Comparison of ENCODE assay signal across 16 cellular contexts in the genomic region with DNA sequence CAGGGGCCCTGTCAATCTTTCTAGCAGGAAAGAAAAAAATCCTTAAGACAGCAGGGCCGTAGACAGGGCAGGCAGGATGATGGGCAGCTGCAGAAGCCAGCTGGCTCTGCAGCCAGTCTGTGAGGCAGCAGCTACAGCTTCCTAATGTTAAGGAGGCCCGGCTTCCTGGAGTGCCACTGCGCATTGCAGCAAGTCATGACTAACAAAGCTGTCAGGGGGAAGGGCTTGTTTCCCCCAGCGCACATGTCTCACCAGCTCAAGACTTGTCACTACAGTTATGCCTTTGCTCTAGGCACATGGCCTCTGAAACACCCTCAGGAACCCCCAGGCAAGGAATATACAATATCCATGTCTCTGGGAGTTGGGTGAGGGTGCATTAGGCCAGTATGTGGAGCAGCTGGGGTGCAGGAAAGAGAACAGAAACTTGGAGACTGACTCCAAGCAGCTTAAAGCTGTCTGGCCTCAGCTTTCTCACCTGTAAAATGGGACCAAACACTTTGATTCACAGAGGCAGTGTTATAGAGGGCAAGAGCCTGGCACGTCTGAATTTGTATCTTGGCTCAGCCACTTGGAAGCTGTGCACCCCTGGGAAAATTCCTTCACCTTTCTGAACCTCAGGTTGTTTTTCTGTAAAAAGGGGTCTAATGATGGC.
DNase-seq lines count a peak whose midpoint lies in the region; TF ChIP-seq lines count a peak whose summit lies in the region.
"Had no signal": no experiment of that assay in that cellular context is flagged by ENCODE, and none has a peak within 500 bp of the region (broad histone marks: within the 10 kb centered on the region; RNA-seq: fewer than 3 reads in every experiment).

No MANE protein-coding gene starts in this region.

- H3K9ac ChIP-seq in NT2/D1 (ENCODE audit: insufficient read length, low read depth): no peak overlapping the region
- H3K9ac ChIP-seq: BLaER1 had no signal

- H3K27me3 ChIP-seq in NT2/D1 (ENCODE audit: insufficient read depth, insufficient read length): no peaks in the 10 kb centered on the region
- H3K27me3 ChIP-seq: BLaER1 had no signal

- H3K9me3 ChIP-seq in NT2/D1 (ENCODE audit: insufficient read depth, low read length): no peaks in the 10 kb centered on the region; the same call in 1 of the 2 replicates
- H3K9me3 ChIP-seq: BLaER1 had no signal

- no peak overlapping the region for H3K27ac Mint-ChIP-seq in nephron progenitor cell
- H3K27ac Mint-ChIP-seq: memory B cell; progenitor cell of endocrine pancreas; stimulated activated naive CD8-positive, alpha-beta T cell treated with anti-CD3 and anti-CD28 coated beads, Interleukin-15, Interleukin-2, amounts not matched to agents 100 ng/mL and 50 ng/mL, for 24 hours had no signal

- peak; percentile 64 for DNase-seq in ELF-1 (ENCODE audit: low read depth, low spot score)
- DNase-seq in NT2/D1 (ENCODE audit: low read depth, low spot score): peak; percentile 81
- DNase-seq in epithelial cell of esophagus (ENCODE audit: low read depth): peak; percentile 29
- peak; percentile 6 for DNase-seq in nephron progenitor cell
- DNase-seq in activated CD8-positive, alpha-beta memory T cell treated with anti-CD3 and anti-CD28 coated beads, Interleukin-2, amount 50 U/mL, for 48 hours: no peak
- DNase-seq in NCI-H2227 treated with DMSO at 0.1 percent for 48 hours (lab: John Stamatoyannopoulos, UW): no peak
- no peak for DNase-seq in erythroblast (lab: John Stamatoyannopoulos, UW)
- DNase-seq in GM20000 (ENCODE audit: low spot score): no peak
- DNase-seq: activated CD8-positive, alpha-beta memory T cell treated with anti-CD3 and anti-CD28 coated beads, Interleukin-2, amount 50 U/mL, for 4 hours; effector CD4-positive, alpha-beta T cell; NCI-H226; SHP77 treated with DMSO at 0.1 percent for 48 hours had no signal

- H3K4me1 ChIP-seq in NT2/D1 (ENCODE audit: insufficient read depth, insufficient read length): peaks cover 3% of the 10 kb centered on the region

- TF ChIP-seq CTCF in epithelial cell of esophagus (IDR thresholded peaks at IDR 0.05; ENCODE audit: insufficient read depth, low read depth, low read length, missing control alignments) (no peak), nephron progenitor cell (IDR thresholded peaks at IDR 0.05) (no peak), GM20000 (IDR thresholded peaks at IDR 0.05; ENCODE audit: extremely low read depth, missing control alignments) (no peak)

- peaks cover 15% of the 10 kb centered on the region for H3K27me3 Mint-ChIP-seq in nephron progenitor cell (ENCODE audit: low read depth, poor library complexity)
- H3K27me3 Mint-ChIP-seq: progenitor cell of endocrine pancreas; stimulated activated naive CD8-positive, alpha-beta T cell treated with anti-CD3 and anti-CD28 coated beads, Interleukin-15, Interleukin-2, amounts not matched to agents 100 ng/mL and 50 ng/mL, for 24 hours had no signal

- H3K4me1 Mint-ChIP-seq in nephron progenitor cell: peaks cover 41% of the 10 kb centered on the region
- H3K4me1 Mint-ChIP-seq: memory B cell had no signal

- no peak overlapping the region for H3K4me3 Mint-ChIP-seq in nephron progenitor cell
- H3K4me3 Mint-ChIP-seq: memory B cell; stimulated activated naive CD8-positive, alpha-beta T cell treated with anti-CD3 and anti-CD28 coated beads, Interleukin-15, Interleukin-2, amounts not matched to agents 100 ng/mL and 50 ng/mL, for 24 hours had no signal

- no peaks in the 10 kb centered on the region for H3K36me3 Mint-ChIP-seq in nephron progenitor cell (ENCODE audit: low read depth)
- H3K36me3 Mint-ChIP-seq: memory B cell had no signal

- H3K4me3 ChIP-seq in NT2/D1 (ENCODE audit: insufficient read length, low read depth) (no peak overlapping the region), epithelial cell of esophagus (ENCODE audit: low read length) (no peak overlapping the region)
- H3K4me3 ChIP-seq: BLaER1 had no signal

- peaks cover 9% of the 10 kb centered on the region for H3K9me3 Mint-ChIP-seq in nephron progenitor cell
- H3K9me3 Mint-ChIP-seq: memory B cell had no signal

- no peaks in the 10 kb centered on the region for H3K36me3 ChIP-seq in NT2/D1 (ENCODE audit: insufficient read depth, insufficient read length, low read length)
- H3K36me3 ChIP-seq: BLaER1 had no signal

- TF ChIP-seq POLR2A in erythroblast (IDR thresholded peaks at IDR 0.05; ENCODE audit: low read length): no peak

Comparison
In these comparisons a context has a peak if more than half of its experiments do, and no peak if none do; other contexts are left out.
1. DNase-seq: peak in ELF-1 (single experiment), NT2/D1 (single experiment), epithelial cell of esophagus (single experiment) and nephron progenitor cell (single experiment); none in activated CD8-positive, alpha-beta memory T cell treated with anti-CD3 and anti-CD28 coated beads, Interleukin-2, amount 50 U/mL, for 48 hours (single experiment), NCI-H2227 treated with DMSO at 0.1 percent for 48 hours (single experiment), erythroblast (0 of 2) and GM20000 (single experiment).